10 cellular contexts compared by ENCODE assay signal in genomic region chrX:22135171-22135711, GRCh38.
DNase-seq lines count a peak whose midpoint lies in the region; ATAC-seq and TF ChIP-seq lines count a peak whose summit lies in the region.
"Had no signal": no experiment of that assay in that cellular context is flagged by ENCODE, and none has a peak within 500 bp of the region (broad histone marks: within the 10 kb centered on the region; RNA-seq: fewer than 3 reads in every experiment).

No MANE protein-coding gene starts in this region.

- H3K4me3 ChIP-seq in left lung, result no peak overlapping the region

- no peaks in the 10 kb centered on the region for H3K4me1 ChIP-seq in left lung

- peaks cover 0 to 4% (median 0%) of the 10 kb centered on the region in 5 experiments for H3K9me3 Mint-ChIP-seq in brain
- H3K9me3 Mint-ChIP-seq: activated naive CD4-positive, alpha-beta T cell treated with anti-CD3 and anti-CD28 coated beads, Interleukin-2, amount 10 ng/mL, durations not matched to agents 7 days and 5 days; T-cell had no signal

- no peak overlapping the region for H3K4me3 Mint-ChIP-seq in brain
- H3K4me3 Mint-ChIP-seq: activated naive CD4-positive, alpha-beta T cell treated with anti-CD3 and anti-CD28 coated beads, Interleukin-2, amount 10 ng/mL, durations not matched to agents 7 days and 5 days had no signal

- H3K36me3 ChIP-seq in left lung, result no peaks in the 10 kb centered on the region

- peak overlapping the region; percentile 70 to 95 (median 81) for H3K27ac Mint-ChIP-seq in brain
- H3K27ac Mint-ChIP-seq: activated naive CD4-positive, alpha-beta T cell treated with anti-CD3 and anti-CD28 coated beads, Interleukin-2, amount 10 ng/mL, durations not matched to agents 7 days and 5 days; T-cell had no signal

- intact Hi-C loops in left lung (cut with DNase I) (no loop called here), posterior vena cava (cut with DNase I) (no loop called here)

- no peak for DNase-seq in left lung
- DNase-seq in activated naive CD4-positive, alpha-beta T cell treated with anti-CD3 and anti-CD28 coated beads, Interleukin-2, amount 50 U/mL, for 16 hours, result no peak
- no peak for DNase-seq in posterior vena cava (ENCODE audit: low spot score)
- DNase-seq: activated naive CD4-positive, alpha-beta T cell treated with anti-CD3 and anti-CD28 coated beads, Interleukin-2, amount 10 ng/mL, durations not matched to agents 7 days and 5 days had no signal

- peak overlapping the region; percentile 89 for H3K27ac ChIP-seq in 22Rv1
- no peak overlapping the region for H3K27ac ChIP-seq in left lung

- no peaks in the 10 kb centered on the region for H3K27me3 Mint-ChIP-seq in brain
- H3K27me3 Mint-ChIP-seq: activated naive CD4-positive, alpha-beta T cell treated with anti-CD3 and anti-CD28 coated beads, Interleukin-2, amount 10 ng/mL, durations not matched to agents 7 days and 5 days had no signal

- no peaks in the 10 kb centered on the region for H3K36me3 Mint-ChIP-seq in brain
- H3K36me3 Mint-ChIP-seq: activated naive CD4-positive, alpha-beta T cell treated with anti-CD3 and anti-CD28 coated beads, Interleukin-2, amount 10 ng/mL, durations not matched to agents 7 days and 5 days; T-cell had no signal

- peaks cover 33% of the 10 kb centered on the region for H3K4me1 Mint-ChIP-seq in brain
- H3K4me1 Mint-ChIP-seq: activated naive CD4-positive, alpha-beta T cell treated with anti-CD3 and anti-CD28 coated beads, Interleukin-2, amount 10 ng/mL, durations not matched to agents 7 days and 5 days had no signal

- H3K27me3 ChIP-seq in left lung, result no peaks in the 10 kb centered on the region

- peak; percentile 11 for ATAC-seq in HG02885 (IDR thresholded peaks at IDR 0.05; ENCODE audit: poor library complexity, unreplicated experiment)
- peak; percentile 50 for ATAC-seq in left lung
- ATAC-seq in GM18511 (IDR thresholded peaks at IDR 0.05; ENCODE audit: unreplicated experiment), result no peak
- ATAC-seq in GM19463 (IDR thresholded peaks at IDR 0.05; ENCODE audit: unreplicated experiment), result no peak

- TF ChIP-seq CTCF in 22Rv1 (IDR thresholded peaks at IDR 0.05) (no peak), brain (conservative IDR thresholded peaks at IDR 0.05) (no peak), left lung (IDR thresholded peaks at IDR 0.05) (no peak)

- H3K9me3 ChIP-seq in left lung, result no peaks in the 10 kb centered on the region

Comparison
In these comparisons a context has a peak if more than half of its experiments do, and no peak if none do; other contexts are left out.
1. ATAC-seq: peak in HG02885 (single experiment) and left lung (single experiment); none in GM18511 (single experiment) and GM19463 (single experiment).